ENCODE assay signal across 8 cellular contexts in the genomic region with DNA sequence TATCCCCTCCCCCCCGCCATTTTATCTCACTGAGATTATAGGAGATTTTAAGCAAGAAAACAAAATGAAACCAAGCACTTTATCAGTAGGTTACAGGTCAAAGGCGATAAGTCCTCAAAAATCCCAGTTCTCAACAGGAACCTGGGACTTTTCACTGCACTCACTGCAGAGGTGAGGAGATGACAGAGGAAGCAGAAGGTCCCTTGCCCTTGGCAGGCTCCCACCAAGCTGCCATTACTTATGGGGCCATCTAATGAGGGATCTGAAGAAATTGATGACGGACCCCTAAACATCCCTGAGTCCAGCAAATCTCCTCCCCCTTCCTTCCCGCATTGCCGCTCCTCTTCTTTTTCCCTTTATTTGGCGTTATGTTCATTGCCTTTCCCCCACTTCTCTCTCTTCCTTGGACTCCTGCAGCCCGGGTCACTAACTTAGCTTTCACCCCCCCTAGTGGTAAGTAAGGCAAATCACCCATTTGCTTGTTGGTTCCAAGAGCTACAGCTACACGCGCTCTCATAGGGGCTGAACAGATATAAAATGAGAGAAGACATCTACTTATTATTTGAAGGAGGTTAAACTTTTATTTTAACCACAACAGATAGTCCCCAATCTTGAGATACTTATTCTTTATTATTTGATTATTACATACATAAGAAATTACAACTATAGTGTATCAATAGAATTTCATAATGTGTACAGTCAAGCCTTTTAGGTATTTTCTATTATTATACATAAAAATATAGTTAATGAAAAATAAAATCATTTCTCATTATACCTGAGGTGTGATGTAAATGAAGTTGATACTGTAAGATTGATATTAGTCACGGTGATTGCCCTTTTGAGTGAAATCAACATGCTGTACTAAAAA. TPM values are rescaled to one million over a fixed set of nuclear protein-coding genes. Genes with fewer than 3 reads are reported as not detected.
DNase-seq lines count a peak whose midpoint lies in the region; FAIRE-seq and TF ChIP-seq lines count a peak whose summit lies in the region.

No MANE protein-coding gene starts in this region.

- H3K4me2 ChIP-seq in OCI-LY7 (ENCODE audit: low read length): no peak overlapping the region

- H3K79me2 ChIP-seq in OCI-LY7 (ENCODE audit: insufficient read depth, low read depth, low read length): no peaks in the 10 kb centered on the region

- H3K9me3 ChIP-seq in OCI-LY7 (ENCODE audit: low read length): no peaks in the 10 kb centered on the region

- H3K9me2 ChIP-seq in OCI-LY7 (ENCODE audit: insufficient read depth, low read length): no peaks in the 10 kb centered on the region

- FAIRE-seq in A204.1 (lab: Jason Lieb, UNC): peak; percentile 89

- H3K36me3 ChIP-seq in H7 (replicated peaks; ENCODE audit: control insufficient read depth, insufficient read depth, low read length): no peaks in the 10 kb centered on the region
- no peaks in the 10 kb centered on the region for H3K36me3 ChIP-seq in OCI-LY7 (ENCODE audit: insufficient read depth, low read length)

- no peak overlapping the region for H3K27ac ChIP-seq in OCI-LY7 (ENCODE audit: low read depth, low read length, poor library complexity, severe bottlenecking)

- H4K20me1 ChIP-seq in OCI-LY7 (ENCODE audit: insufficient read depth, low read length): no peaks in the 10 kb centered on the region

- DNase-seq in GM04504 (ENCODE audit: low read depth) (peak; percentile 27), H7 (peak; percentile 71), KG1 (lab: John Stamatoyannopoulos, UW) (peak; percentile 28), OCI-LY7 (ENCODE audit: low spot score) (peak; percentile 45), cardiac fibroblast (ENCODE audit: low read depth in 2 of 2) (peak; percentile 77 to 84), kidney glomerular epithelial cell (lab: John Stamatoyannopoulos, UW) (peak; percentile 81), stromal cell of bone marrow (ENCODE audit: low read depth) (peak; percentile 45)

- TF ChIP-seq CTCF in OCI-LY7 (conservative IDR thresholded peaks at IDR 0.05; ENCODE audit: low read length) (peak; percentile 68), cardiac fibroblast (IDR thresholded peaks at IDR 0.05; ENCODE audit: low read depth, low read length) (peak; percentile 87)

- POLR2A ChIA-PET in OCI-LY7 (lab: Charles Lee): interaction anchor here (0.7 kb wide), 2 partner anchors 294 to 1626 kb away, joined by 5 read pairs; no protein-coding TSS in a partner anchor

- BruUV-seq in OCI-LY7 (replicated peaks; lab: Mats Ljungman, UMichigan): no TSS peak

- H3K27me3 ChIP-seq in H7 (ENCODE audit: control insufficient read depth, insufficient read depth, low read length): no peaks in the 10 kb centered on the region; the same call in 1 of the 2 replicates

- intact Hi-C loops in OCI-LY7 (cut with micrococcal nuclease; ENCODE audit: unreplicated experiment): no loop called here

- H3K4me3 ChIP-seq in H7 (ENCODE audit: insufficient read depth, low read depth, low read length) (no peak overlapping the region), OCI-LY7 (ENCODE audit: low read depth, low read length, poor library complexity, severe bottlenecking) (no peak overlapping the region), cardiac fibroblast (replicated peaks in 1 of 2; ENCODE audit: low read depth in 2 of 2, low read length in 2 of 2) (peak overlapping the region in 1 of 2 donors; percentile 3)

- H3K4me1 ChIP-seq in OCI-LY7 (ENCODE audit: insufficient read depth, low read length, poor library complexity, severe bottlenecking): no peaks in the 10 kb centered on the region

- H2AFZ ChIP-seq in OCI-LY7 (ENCODE audit: low read length): no peak overlapping the region

- CTCF ChIA-PET in OCI-LY7 (lab: Charles Lee; ENCODE audit: unreplicated experiment): interaction anchor here (0.7 kb wide), 1 partner anchor 114 kb away, joined by 3 read pairs; no protein-coding TSS in a partner anchor

RNA-seq across cellular contexts. Expression of gene ARGLU1, which starts 52.0 kb away (rescaled TPM):
- total RNA-seq in H7 (2014; rRNA removed; shearing (Covaris generic)): 45.9 and 89.9 TPM in 2 replicates
- total RNA-seq in OCI-LY7 (2014; rRNA removed; shearing (Covaris generic)): 71.9 and 89.1 TPM in 2 replicates
- total RNA-seq in OCI-LY7 (2022): 71.6 and 87.7 TPM in 2 replicates

Comparison
In these comparisons a context has a peak if more than half of its experiments do, and no peak if none do; other contexts are left out.
1. DNase-seq: peak in every context shown above with its lines; median percentile 81 in kidney glomerular epithelial cell; 80 in cardiac fibroblast; 71 in H7; 45 in OCI-LY7; 45 in stromal cell of bone marrow; 28 in KG1; 27 in GM04504.